Comparison of ENCODE assay signal across 17 cellular contexts in genomic region chr3:20064796-20065564, GRCh38. TPM values are rescaled to one million over a fixed set of nuclear protein-coding genes. Genes with fewer than 3 reads are reported as not detected.
DNase-seq lines count a peak whose midpoint lies in the region; ATAC-seq and TF ChIP-seq lines count a peak whose summit lies in the region.
"Had no signal": no experiment of that assay in that cellular context is flagged by ENCODE, and none has a peak within 500 bp of the region (broad histone marks: within the 10 kb centered on the region; RNA-seq: fewer than 3 reads in every experiment).

No MANE protein-coding gene starts in this region.

- no peak overlapping the region for H3K4me3 Mint-ChIP-seq in brain
- peak overlapping the region in 1 of 3 experiments; percentile 2 for H3K4me3 Mint-ChIP-seq in nephron
- H3K4me3 Mint-ChIP-seq: naive B cell had no signal

- peaks cover 0 to 2% (median 2%) of the 10 kb centered on the region in 5 experiments for H3K9me3 Mint-ChIP-seq in brain
- no peaks in the 10 kb centered on the region for H3K9me3 Mint-ChIP-seq in nephron

- H3K27me3 Mint-ChIP-seq in brain (no peaks in the 10 kb centered on the region), nephron (ENCODE audit: low read depth) (no peaks in the 10 kb centered on the region)
- H3K27me3 Mint-ChIP-seq: naive B cell had no signal

- DNase-seq in DMS153 (lab: John Stamatoyannopoulos, UW) = peak; percentile 60
- DNase-seq in NCI-H2107 treated with DMSO at 0.1 percent for 48 hours (lab: John Stamatoyannopoulos, UW; ENCODE audit: unreplicated experiment) = peak; percentile 45
- no peak for DNase-seq in prostate gland (ENCODE audit: low spot score)
- no peak for DNase-seq in NCI-H187 treated with DMSO at 0.1 percent for 48 hours (lab: John Stamatoyannopoulos, UW)
- no peak for DNase-seq in Kasumi-1 (lab: John Stamatoyannopoulos, UW)
- DNase-seq: activated naive CD4-positive, alpha-beta T cell; effector memory CD4-positive, alpha-beta T cell; naive B cell; NCI-H748 treated with DMSO at 0.1 percent for 48 hours; SK-N-SH had no signal

- H3K4me3 ChIP-seq in prostate gland = no peak overlapping the region
- H3K4me3 ChIP-seq: BLaER1 treated with 17β-estradiol and CSF1 and Interleukin-3, amounts not matched to agents 10 nM and 100 nM; breast epithelium had no signal

- intact Hi-C loops in prostate gland (cut with DNase I) = no loop called here

- ATAC-seq in GM18519 (IDR thresholded peaks at IDR 0.05; ENCODE audit: low FRiP score, unreplicated experiment) = no peak

- no peaks in the 10 kb centered on the region for H3K36me3 ChIP-seq in prostate gland
- H3K36me3 ChIP-seq: BLaER1 treated with 17β-estradiol and CSF1 and Interleukin-3, amounts not matched to agents 10 nM and 100 nM; breast epithelium had no signal

- no peaks in the 10 kb centered on the region for H3K4me1 ChIP-seq in prostate gland (replicated peaks)
- H3K4me1 ChIP-seq: breast epithelium had no signal

- H3K27ac Mint-ChIP-seq in brain = peak overlapping the region in 4 of 5 experiments; percentile 6 to 53 (median 24)
- H3K27ac Mint-ChIP-seq in nephron = peak overlapping the region in 2 of 3 experiments; percentile 73 to 89

- H3K4me1 Mint-ChIP-seq in brain = peaks cover 44% of the 10 kb centered on the region
- peaks cover 27% of the 10 kb centered on the region for H3K4me1 Mint-ChIP-seq in nephron

- no peak for TF ChIP-seq CTCF in brain (conservative IDR thresholded peaks at IDR 0.05)
- no peak for TF ChIP-seq CTCF in nephron (IDR thresholded peaks at IDR 0.05; ENCODE audit: unreplicated experiment in 3 of 3)
- TF ChIP-seq CTCF in prostate gland (IDR thresholded peaks at IDR 0.05) = no peak

- peak overlapping the region in 1 of 2 donors; percentile 4 for H3K27ac ChIP-seq in prostate gland
- H3K27ac ChIP-seq: BLaER1 treated with 17β-estradiol and CSF1 and Interleukin-3, amounts not matched to agents 10 nM and 100 nM had no signal

- H3K36me3 Mint-ChIP-seq in brain (peaks cover 5% of the 10 kb centered on the region), nephron (ENCODE audit: low read depth) (no peaks in the 10 kb centered on the region)
- H3K36me3 Mint-ChIP-seq: naive B cell had no signal

- WGBS in prostate gland = 50% methylated on average over 5 of the region's 5 CpGs

- H3K27me3 ChIP-seq in prostate gland (replicated peaks; ENCODE audit: insufficient read depth) = no peaks in the 10 kb centered on the region
- H3K27me3 ChIP-seq: BLaER1 treated with 17β-estradiol and CSF1 and Interleukin-3, amounts not matched to agents 10 nM and 100 nM; breast epithelium had no signal

- H3K9me3 ChIP-seq in prostate gland = no peaks in the 10 kb centered on the region
- H3K9me3 ChIP-seq: breast epithelium, SK-N-SH had no signal

- TF ChIP-seq POLR2A in prostate gland (IDR thresholded peaks at IDR 0.05) = no peak

RNA-seq across cellular contexts. Expression of gene KAT2B, which starts 24.7 kb away (rescaled TPM):
- 6.8 TPM for polyA plus RNA-seq in brain (ENCODE audit: insufficient read depth, low read depth, low replicate concordance)
- 10 to 100 TPM; 16.4 to 31.7 TPM for total RNA-seq in prostate gland

RNA-seq across cellular contexts. Expression of gene PP2D1, which starts 52.9 kb away (rescaled TPM):
- polyA plus RNA-seq in brain (ENCODE audit: insufficient read depth, low read depth, low replicate concordance) = not detected
- under 1 TPM in 1 of 2 donors, not detected in 1; 0.97 TPM for total RNA-seq in prostate gland
- total RNA-seq: breast epithelium, H1, LHCN-M2 had no signal
- polyA plus RNA-seq: H1, SK-N-SH had no signal

Comparison
In these comparisons a context has a peak if more than half of its experiments do, and no peak if none do; other contexts are left out.
1. DNase-seq: peak in DMS153 (single experiment) and NCI-H2107 treated with DMSO at 0.1 percent for 48 hours (single experiment); none in prostate gland (single experiment), NCI-H187 treated with DMSO at 0.1 percent for 48 hours (single experiment) and Kasumi-1 (0 of 2).